Comparison of ENCODE assay signal across 1 cellular context in the genomic region with DNA sequence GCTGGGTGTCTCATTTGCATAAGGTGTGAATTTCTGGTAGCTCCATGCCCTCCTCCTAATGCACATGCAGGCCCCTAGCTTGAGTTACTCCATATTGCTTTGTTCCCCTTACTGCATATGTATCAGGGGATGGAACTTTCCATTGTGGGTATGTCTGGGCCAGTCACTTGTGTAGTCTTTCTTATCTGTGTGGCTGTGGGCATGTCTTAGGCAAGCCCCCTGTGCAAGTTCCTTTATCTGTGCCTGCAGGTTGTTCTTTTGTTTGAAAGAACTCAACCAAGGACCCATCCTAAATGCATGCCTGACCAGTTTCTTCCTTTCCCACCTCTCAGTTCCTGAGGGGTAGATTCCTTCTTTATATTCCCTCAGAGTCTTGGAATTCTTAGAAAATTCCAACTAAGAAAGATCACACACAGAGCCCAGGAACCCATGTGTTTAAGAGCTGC.
TF ChIP-seq lines count a peak whose summit lies in the region.

No MANE protein-coding gene starts in this region.

TF ChIP-seq in K562, 482 proteins besides CTCF, POLR2A, EP300 and RAD21 (continued from another document):
- TF ChIP-seq, protein P1, sequence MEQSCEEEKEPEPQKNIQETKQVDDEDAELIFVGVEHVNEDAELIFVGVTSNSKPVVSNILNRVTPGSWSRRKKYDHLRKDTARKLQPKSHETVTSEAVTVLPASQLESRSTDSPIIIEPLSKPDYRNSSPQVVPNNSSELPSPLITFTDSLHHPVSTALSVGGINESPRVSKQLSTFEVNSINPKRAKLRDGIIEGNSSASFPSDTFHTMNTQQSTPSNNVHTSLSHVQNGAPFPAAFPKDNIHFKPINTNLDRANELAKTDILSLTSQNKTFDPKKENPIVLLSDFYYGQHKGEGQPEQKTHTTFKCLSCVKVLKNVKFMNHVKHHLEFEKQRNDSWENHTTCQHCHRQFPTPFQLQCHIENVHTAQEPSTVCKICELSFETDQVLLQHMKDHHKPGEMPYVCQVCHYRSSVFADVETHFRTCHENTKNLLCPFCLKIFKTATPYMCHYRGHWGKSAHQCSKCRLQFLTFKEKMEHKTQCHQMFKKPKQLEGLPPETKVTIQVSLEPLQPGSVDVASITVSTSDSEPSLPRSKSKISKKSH (CRISPR knock-in tag; IDR thresholded peaks at IDR 0.05), result no peak
- no peak for TF ChIP-seq THRAP3 (IDR thresholded peaks at IDR 0.05; ENCODE audit: borderline replicate concordance)
- no peak for TF ChIP-seq ZNF830 (CRISPR knock-in tag; IDR thresholded peaks at IDR 0.05)
- TF ChIP-seq SRF (CRISPR knock-in tag; IDR thresholded peaks at IDR 0.05), result no peak
- TF ChIP-seq HMG20A (CRISPR knock-in tag; conservative IDR thresholded peaks at IDR 0.05), result no peak
- no peak for TF ChIP-seq CBX5 (IDR thresholded peaks at IDR 0.05; ENCODE audit: borderline replicate concordance, low read depth)
- peak; percentile 59 for TF ChIP-seq TCF3 (CRISPR knock-in tag; IDR thresholded peaks at IDR 0.05)
- no peak for TF ChIP-seq SMAD1 (IDR thresholded peaks at IDR 0.05; ENCODE audit: low read depth, low read length, partially characterized antibody)
- TF ChIP-seq TEAD4 (IDR thresholded peaks at IDR 0.05; ENCODE audit: low read length), result no peak
- no peak for TF ChIP-seq TEAD4 (CRISPR knock-in tag; IDR thresholded peaks at IDR 0.05; ENCODE audit: borderline replicate concordance)
- TF ChIP-seq ZSCAN32 (CRISPR knock-in tag; IDR thresholded peaks at IDR 0.05), result no peak
- no peak for TF ChIP-seq PHB2 (IDR thresholded peaks at IDR 0.05; ENCODE audit: low read depth)
- TF ChIP-seq MYBL2 (IDR thresholded peaks at IDR 0.05; ENCODE audit: low read depth), result no peak
- TF ChIP-seq MYBL2 (CRISPR knock-in tag; IDR thresholded peaks at IDR 0.05; ENCODE audit: borderline replicate concordance), result no peak
- TF ChIP-seq ARID2 (IDR thresholded peaks at IDR 0.05), result no peak
- no peak for TF ChIP-seq ZNF699 (CRISPR knock-in tag; IDR thresholded peaks at IDR 0.05; ENCODE audit: insufficient replicate concordance)
- TF ChIP-seq FOXJ2 (tag; IDR thresholded peaks at IDR 0.05), result no peak
- no peak for TF ChIP-seq ZNF316 (IDR thresholded peaks at IDR 0.05)
- TF ChIP-seq, protein P2, sequence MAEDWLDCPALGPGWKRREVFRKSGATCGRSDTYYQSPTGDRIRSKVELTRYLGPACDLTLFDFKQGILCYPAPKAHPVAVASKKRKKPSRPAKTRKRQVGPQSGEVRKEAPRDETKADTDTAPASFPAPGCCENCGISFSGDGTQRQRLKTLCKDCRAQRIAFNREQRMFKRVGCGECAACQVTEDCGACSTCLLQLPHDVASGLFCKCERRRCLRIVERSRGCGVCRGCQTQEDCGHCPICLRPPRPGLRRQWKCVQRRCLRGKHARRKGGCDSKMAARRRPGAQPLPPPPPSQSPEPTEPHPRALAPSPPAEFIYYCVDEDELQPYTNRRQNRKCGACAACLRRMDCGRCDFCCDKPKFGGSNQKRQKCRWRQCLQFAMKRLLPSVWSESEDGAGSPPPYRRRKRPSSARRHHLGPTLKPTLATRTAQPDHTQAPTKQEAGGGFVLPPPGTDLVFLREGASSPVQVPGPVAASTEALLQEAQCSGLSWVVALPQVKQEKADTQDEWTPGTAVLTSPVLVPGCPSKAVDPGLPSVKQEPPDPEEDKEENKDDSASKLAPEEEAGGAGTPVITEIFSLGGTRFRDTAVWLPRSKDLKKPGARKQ (CRISPR knock-in tag; IDR thresholded peaks at IDR 0.05), result no peak
- TF ChIP-seq, protein P3, sequence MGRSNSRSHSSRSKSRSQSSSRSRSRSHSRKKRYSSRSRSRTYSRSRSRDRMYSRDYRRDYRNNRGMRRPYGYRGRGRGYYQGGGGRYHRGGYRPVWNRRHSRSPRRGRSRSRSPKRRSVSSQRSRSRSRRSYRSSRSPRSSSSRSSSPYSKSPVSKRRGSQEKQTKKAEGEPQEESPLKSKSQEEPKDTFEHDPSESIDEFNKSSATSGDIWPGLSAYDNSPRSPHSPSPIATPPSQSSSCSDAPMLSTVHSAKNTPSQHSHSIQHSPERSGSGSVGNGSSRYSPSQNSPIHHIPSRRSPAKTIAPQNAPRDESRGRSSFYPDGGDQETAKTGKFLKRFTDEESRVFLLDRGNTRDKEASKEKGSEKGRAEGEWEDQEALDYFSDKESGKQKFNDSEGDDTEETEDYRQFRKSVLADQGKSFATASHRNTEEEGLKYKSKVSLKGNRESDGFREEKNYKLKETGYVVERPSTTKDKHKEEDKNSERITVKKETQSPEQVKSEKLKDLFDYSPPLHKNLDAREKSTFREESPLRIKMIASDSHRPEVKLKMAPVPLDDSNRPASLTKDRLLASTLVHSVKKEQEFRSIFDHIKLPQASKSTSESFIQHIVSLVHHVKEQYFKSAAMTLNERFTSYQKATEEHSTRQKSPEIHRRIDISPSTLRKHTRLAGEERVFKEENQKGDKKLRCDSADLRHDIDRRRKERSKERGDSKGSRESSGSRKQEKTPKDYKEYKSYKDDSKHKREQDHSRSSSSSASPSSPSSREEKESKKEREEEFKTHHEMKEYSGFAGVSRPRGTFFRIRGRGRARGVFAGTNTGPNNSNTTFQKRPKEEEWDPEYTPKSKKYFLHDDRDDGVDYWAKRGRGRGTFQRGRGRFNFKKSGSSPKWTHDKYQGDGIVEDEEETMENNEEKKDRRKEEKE (IDR thresholded peaks at IDR 0.05; ENCODE audit: borderline replicate concordance in 1 of 2, control insufficient read depth in 1 of 2, low read depth in 2 of 2, low read length in 1 of 2), result no peak
- TF ChIP-seq CC2D1A (IDR thresholded peaks at IDR 0.05), result no peak
- TF ChIP-seq POU5F1 (IDR thresholded peaks at IDR 0.05; ENCODE audit: borderline replicate concordance, low read depth, low read length, partially characterized antibody), result no peak
- TF ChIP-seq POLR2B (IDR thresholded peaks at IDR 0.05; ENCODE audit: low read depth, partially characterized antibody), result no peak
- no peak for TF ChIP-seq KLF10 (CRISPR knock-in tag; IDR thresholded peaks at IDR 0.05)
